ENCODE assay signal across 29 cellular contexts in genomic region chrX:129545408-129545807, GRCh38. TPM values are rescaled to one million over a fixed set of nuclear protein-coding genes. Genes with fewer than 3 reads are reported as not detected.
"Had no signal": no experiment of that assay in that cellular context is flagged by ENCODE, and none has a peak within 500 bp of the region (broad histone marks: within the 10 kb centered on the region; RNA-seq: fewer than 3 reads in every experiment).

No MANE protein-coding gene starts in this region.

- H3K36me3 ChIP-seq: ascending aorta, SJCRH30 had no signal

- FAIRE-seq: HepG2 had no signal

- DNase-seq: activated CD4-positive, alpha-beta T cell treated with anti-CD3 and anti-CD28 coated beads, Interleukin-2, amount 50 U/mL, for 48 hours; activated CD4-positive, CD25-positive, alpha-beta regulatory T cell; activated gamma-delta T cell; activated naive CD4-positive, alpha-beta T cell treated with anti-CD3 and anti-CD28 coated beads, Interleukin-2, amount 50 U/mL, for 16 hours; activated T-cell treated with anti-CD3 and anti-CD28 coated beads for 4 hours; activated T-cell treated with anti-CD3 and anti-CD28 coated beads, Interleukin-2, amount 50 U/mL, for 48 hours; amniotic stem cell; NCI-H1092; NCI-H1417; NCI-H1694; NCI-H2029; NCI-H345; NCI-H510A; NCI-H526 treated with DMSO at 0.1 percent for 48 hours; NCI-H82; Right ventricle myocardium superior; SJCRH30; SK-N-SH; T-helper 1 cell had no signal

- H3K9me3 ChIP-seq: ascending aorta, SJCRH30, SK-N-SH had no signal

- H3K27ac ChIP-seq: ascending aorta, cardiac muscle cell, KMS-11, RWPE1, SJCRH30, VCaP had no signal

- H3K4me1 Mint-ChIP-seq: activated T-helper 17 cell treated with anti-CD3 and anti-CD28 coated beads, Interleukin-2, amount 50 U/mL, for 72 hours had no signal

- H3K4me3 ChIP-seq: ascending aorta, cardiac muscle cell, SJCRH30 had no signal

- H3K9ac ChIP-seq: KMS-11, SK-N-SH had no signal

- H3K27me3 ChIP-seq: ascending aorta, cardiac muscle cell, SJCRH30 had no signal

- H3K4me2 ChIP-seq: KMS-11, SK-N-SH had no signal

- H3K4me1 ChIP-seq: ascending aorta, SJCRH30 had no signal

- H3K9me3 Mint-ChIP-seq: activated T-helper 17 cell treated with anti-CD3 and anti-CD28 coated beads, Interleukin-2, amount 50 U/mL, for 72 hours; brain had no signal

- ATAC-seq: activated T-helper 17 cell treated with anti-CD3 and anti-CD28 coated beads, Interleukin-2, amount 50 U/mL, for 72 hours; HepG2; Panc1 had no signal

- H3K27me3 Mint-ChIP-seq: activated T-helper 17 cell treated with anti-CD3 and anti-CD28 coated beads, Interleukin-2, amount 50 U/mL, for 72 hours; brain had no signal

- H3K27ac Mint-ChIP-seq: activated T-helper 17 cell treated with anti-CD3 and anti-CD28 coated beads, Interleukin-2, amount 50 U/mL, for 72 hours; brain had no signal

- H3K4me3 Mint-ChIP-seq: activated T-helper 17 cell treated with anti-CD3 and anti-CD28 coated beads, Interleukin-2, amount 50 U/mL, for 72 hours; brain had no signal

RNA-seq across cellular contexts. Expression of gene SMARCA1, which starts 22.1 kb away (rescaled TPM):
- total RNA-seq: T-helper 2 cell treated with Interferon-gamma antibody and Interleukin-4, amounts not matched to agents 100 ng/mL and 5 ng/mL, for 36 hours had no signal
